In the genomic region with DNA sequence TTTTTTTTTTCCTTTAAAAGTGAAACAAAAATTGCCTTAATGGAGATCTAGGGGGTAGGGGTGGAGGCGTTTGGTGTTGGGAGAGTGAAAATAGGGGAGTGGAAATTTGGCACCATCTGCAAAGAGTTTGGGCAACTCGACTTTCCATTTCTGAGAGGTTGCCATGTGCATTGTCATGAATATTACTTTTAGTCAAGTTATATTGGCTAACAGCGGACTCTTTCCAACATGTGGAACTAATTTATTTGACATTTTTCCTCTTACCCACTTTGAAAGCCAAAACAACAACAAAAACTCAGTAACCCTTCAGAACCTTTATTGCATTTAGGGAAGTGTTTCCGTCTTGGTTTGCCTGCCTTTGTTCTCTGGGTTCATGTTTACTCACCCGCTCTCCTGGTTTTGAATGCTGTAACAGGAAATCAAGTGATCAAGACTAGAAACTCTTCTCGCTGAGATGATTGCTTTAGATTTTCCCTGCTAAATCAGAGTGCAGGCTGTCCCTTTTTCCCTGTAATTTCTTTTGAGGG, we compare ENCODE assay signal across 9 cellular contexts.
DNase-seq lines count a peak whose midpoint lies in the region; ATAC-seq and TF ChIP-seq lines count a peak whose summit lies in the region.
"Had no signal": no experiment of that assay in that cellular context is flagged by ENCODE, and none has a peak within 500 bp of the region (broad histone marks: within the 10 kb centered on the region; RNA-seq: fewer than 3 reads in every experiment).

No MANE protein-coding gene starts in this region.

- peak; percentile 23 to 47 for ATAC-seq in lower lobe of right lung
- peak in 1 of 2 donors; percentile 28 for ATAC-seq in upper lobe of left lung (ENCODE audit: low FRiP score in 2 of 2)
- ATAC-seq in GM18907 (IDR thresholded peaks at IDR 0.05; ENCODE audit: unreplicated experiment), result no peak

- 14 to 24% methylated on average over 6 of the region's 6 CpGs for WGBS in upper lobe of left lung, 2 donors

- peaks cover 2% of the 10 kb centered on the region for H3K36me3 Mint-ChIP-seq in activated naive CD4-positive, alpha-beta T cell treated with anti-CD3 and anti-CD28 coated beads, Interleukin-2, amount 10 ng/mL, durations not matched to agents 7 days and 5 days

- no peaks in the 10 kb centered on the region for H3K9me3 Mint-ChIP-seq in activated naive CD4-positive, alpha-beta T cell treated with anti-CD3 and anti-CD28 coated beads, Interleukin-2, amount 10 ng/mL, durations not matched to agents 7 days and 5 days

- H3K27me3 ChIP-seq in lower lobe of right lung (ENCODE audit: low read depth) (no peaks in the 10 kb centered on the region), upper lobe of left lung (no peaks in the 10 kb centered on the region)

- DNase-seq in activated naive CD4-positive, alpha-beta T cell treated with anti-CD3 and anti-CD28 coated beads, Interleukin-2, amount 10 ng/mL, durations not matched to agents 7 days and 5 days, result peak; percentile 36
- DNase-seq in activated naive CD4-positive, alpha-beta T cell (lab: John Stamatoyannopoulos, UW), result no peak
- no peak for DNase-seq in lower lobe of right lung
- DNase-seq in upper lobe of left lung, result no peak
- DNase-seq in DMS79 (lab: John Stamatoyannopoulos, UW), result no peak
- no peak for DNase-seq in SKM-1 treated with dmso at 0.1 percent for 144 hours (lab: John Stamatoyannopoulos, UW; ENCODE audit: unreplicated experiment)
- DNase-seq: COR-L47 had no signal

- H3K4me3 ChIP-seq in lower lobe of right lung, result peak overlapping the region; percentile 33
- H3K4me3 ChIP-seq in upper lobe of left lung, result peak overlapping the region in 3 of 4 donors; percentile 14 to 30 (median 28)

- TF ChIP-seq POLR2A in upper lobe of left lung (IDR thresholded peaks at IDR 0.05), result no peak

- no peaks in the 10 kb centered on the region for H3K27me3 Mint-ChIP-seq in activated naive CD4-positive, alpha-beta T cell treated with anti-CD3 and anti-CD28 coated beads, Interleukin-2, amount 10 ng/mL, durations not matched to agents 7 days and 5 days

- H3K4me1 ChIP-seq in lower lobe of right lung (peaks cover 55% of the 10 kb centered on the region), upper lobe of left lung (peaks cover 32 to 65% (median 43%) of the 10 kb centered on the region in 4 donors)

- H3K36me3 ChIP-seq in lower lobe of right lung (no peaks in the 10 kb centered on the region), upper lobe of left lung (no peaks in the 10 kb centered on the region)

- H3K9me3 ChIP-seq in lower lobe of right lung (no peaks in the 10 kb centered on the region), upper lobe of left lung (no peaks in the 10 kb centered on the region)

- CTCF ChIA-PET in activated naive CD4-positive, alpha-beta T cell treated with anti-CD3 and anti-CD28 coated beads, Interleukin-2, amount 10 ng/mL, durations not matched to agents 7 days and 5 days (lab: Charles Lee), result no interaction called here

- TF ChIP-seq EP300 in upper lobe of left lung (IDR thresholded peaks at IDR 0.05), result no peak

- H3K27ac ChIP-seq in cingulate gyrus (ENCODE audit: low read depth, low read length) (peak overlapping the region; percentile 55), lower lobe of right lung (peak overlapping the region; percentile 51), upper lobe of left lung (peak overlapping the region; percentile 51 to 73 (median 65))

- peaks cover 63% of the 10 kb centered on the region for H3K4me1 Mint-ChIP-seq in activated naive CD4-positive, alpha-beta T cell treated with anti-CD3 and anti-CD28 coated beads, Interleukin-2, amount 10 ng/mL, durations not matched to agents 7 days and 5 days

- TF ChIP-seq CTCF in lower lobe of right lung (IDR thresholded peaks at IDR 0.05) (no peak), upper lobe of left lung (IDR thresholded peaks at IDR 0.05) (no peak)

- peak overlapping the region; percentile 24 for H3K27ac Mint-ChIP-seq in activated naive CD4-positive, alpha-beta T cell treated with anti-CD3 and anti-CD28 coated beads, Interleukin-2, amount 10 ng/mL, durations not matched to agents 7 days and 5 days

- H3K4me3 Mint-ChIP-seq in activated naive CD4-positive, alpha-beta T cell treated with anti-CD3 and anti-CD28 coated beads, Interleukin-2, amount 10 ng/mL, durations not matched to agents 7 days and 5 days, result no peak overlapping the region

- intact Hi-C loops in lower lobe of right lung (cut with DNase I), result no loop called here
